1 cellular context compared by ENCODE assay signal in the genomic region with DNA sequence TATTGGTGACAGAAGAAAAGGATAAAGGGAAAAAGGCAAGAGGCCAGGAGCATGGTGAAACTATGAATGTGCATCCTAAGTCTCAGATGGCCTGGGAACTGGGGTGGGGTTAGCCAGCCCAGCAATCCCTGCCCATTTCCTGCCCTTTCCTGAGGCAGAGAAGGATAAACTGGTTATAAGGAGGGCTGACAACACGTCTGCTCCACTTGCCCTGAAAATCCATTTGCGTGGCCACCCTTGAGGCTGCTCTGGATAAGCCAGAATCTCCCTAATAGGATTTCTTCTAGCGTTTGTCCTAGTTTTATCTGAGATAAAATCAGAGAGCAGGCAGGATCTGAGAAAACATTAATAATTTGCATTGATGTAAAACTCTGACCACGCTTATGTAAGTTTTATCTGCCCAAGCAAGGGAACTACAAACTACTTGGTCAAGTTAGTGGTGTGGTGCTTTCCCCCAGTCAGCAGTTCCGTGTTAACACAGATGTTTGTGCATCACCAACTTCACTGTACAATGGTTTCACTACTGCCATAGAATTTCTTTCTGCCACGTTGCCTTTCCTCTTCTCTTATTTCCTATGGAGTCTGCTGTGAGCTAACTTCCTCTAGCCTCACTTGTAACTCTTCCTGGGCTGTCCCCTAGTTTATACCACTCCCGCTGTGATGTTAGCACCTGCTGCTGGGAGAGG.
TF ChIP-seq lines count a peak whose summit lies in the region.

No MANE protein-coding gene starts in this region.

TF ChIP-seq in GM12878, 131 proteins besides CTCF, POLR2A, EP300 and RAD21 (continued from another document):
- TF ChIP-seq, protein P1, sequence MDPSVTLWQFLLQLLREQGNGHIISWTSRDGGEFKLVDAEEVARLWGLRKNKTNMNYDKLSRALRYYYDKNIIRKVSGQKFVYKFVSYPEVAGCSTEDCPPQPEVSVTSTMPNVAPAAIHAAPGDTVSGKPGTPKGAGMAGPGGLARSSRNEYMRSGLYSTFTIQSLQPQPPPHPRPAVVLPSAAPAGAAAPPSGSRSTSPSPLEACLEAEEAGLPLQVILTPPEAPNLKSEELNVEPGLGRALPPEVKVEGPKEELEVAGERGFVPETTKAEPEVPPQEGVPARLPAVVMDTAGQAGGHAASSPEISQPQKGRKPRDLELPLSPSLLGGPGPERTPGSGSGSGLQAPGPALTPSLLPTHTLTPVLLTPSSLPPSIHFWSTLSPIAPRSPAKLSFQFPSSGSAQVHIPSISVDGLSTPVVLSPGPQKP (IDR thresholded peaks at IDR 0.05; ENCODE audit: low read depth, low read length), result no peak
- TF ChIP-seq ETV6 (conservative IDR thresholded peaks at IDR 0.05 in 1 of 2, IDR thresholded peaks at IDR 0.05 in 1 of 2; ENCODE audit: borderline replicate concordance in 1 of 2, low read depth in 1 of 2) (no peak), CBFB (IDR thresholded peaks at IDR 0.05; ENCODE audit: low read depth) (no peak), E4F1 (IDR thresholded peaks at IDR 0.05; ENCODE audit: borderline replicate concordance, partially characterized antibody) (no peak), NR2F1 (conservative IDR thresholded peaks at IDR 0.05) (no peak), ZSCAN29 (IDR thresholded peaks at IDR 0.05) (no peak), NFXL1 (IDR thresholded peaks at IDR 0.05; ENCODE audit: borderline replicate concordance) (no peak), NBN (IDR thresholded peaks at IDR 0.05) (0 out of 2 replicates have a peak, but pooled peaks have one; percentile 30), STAT1 (conservative IDR thresholded peaks at IDR 0.05) (no peak), IKZF1 (conservative IDR thresholded peaks at IDR 0.05) (peak; percentile 76)
TF ChIP-seq in GM12878: peak in this region for 16.
